Comparison of ENCODE assay signal across 15 cellular contexts in the genomic region with DNA sequence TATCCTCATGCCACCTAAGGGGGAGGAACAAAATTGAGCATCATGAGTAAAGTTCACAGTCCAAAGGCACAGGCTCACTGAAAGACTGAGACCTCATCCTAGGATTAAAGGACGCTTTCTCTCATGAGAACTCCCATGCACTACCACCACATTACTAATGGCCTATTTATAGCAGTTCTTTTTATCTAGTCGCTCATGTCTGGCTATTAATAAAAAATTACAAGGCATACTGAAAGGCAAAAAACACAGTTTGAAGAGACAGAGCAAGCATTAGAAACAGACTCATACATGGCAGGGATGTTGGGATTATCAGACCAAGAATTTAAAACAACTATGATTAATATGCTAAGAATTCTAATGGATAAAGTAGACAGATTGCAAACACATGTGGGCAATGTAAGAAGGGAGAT.
"Had no signal": no experiment of that assay in that cellular context is flagged by ENCODE, and none has a peak within 500 bp of the region (broad histone marks: within the 10 kb centered on the region; RNA-seq: fewer than 3 reads in every experiment).

No MANE protein-coding gene starts in this region.

- H3K4me1 ChIP-seq: neural progenitor cell, pancreas, tibial nerve had no signal

- H3K4me2 ChIP-seq: neural progenitor cell had no signal

- H3K27me3 Mint-ChIP-seq: activated naive CD8-positive, alpha-beta T cell treated with anti-CD3 and anti-CD28 coated beads, Interleukin-2, amount 50 U/mL, for 24 hours had no signal

- DNase-seq: activated CD4-positive, alpha-beta T cell treated with anti-CD3 and anti-CD28 coated beads, Interleukin-2, amount 10 ng/mL, durations not matched to agents 24 days and 14 days; activated naive CD4-positive, alpha-beta T cell treated with Interleukin-2 at 50 U/mL for 16 hours; activated naive CD8-positive, alpha-beta T cell treated with anti-CD3 and anti-CD28 coated beads, Interleukin-2, amount 50 U/mL, for 24 hours; effector memory CD4-positive, alpha-beta T cell; left ventricle myocardium inferior; pancreas; retina had no signal

- H3K9ac ChIP-seq: neural progenitor cell had no signal

- H3K36me3 ChIP-seq: neural progenitor cell, pancreas, tibial nerve had no signal

- ATAC-seq: activated naive CD8-positive, alpha-beta T cell treated with anti-CD3 and anti-CD28 coated beads, Interleukin-2, amount 50 U/mL, for 24 hours; pancreas; WTC11 had no signal

- H3K27ac Mint-ChIP-seq: activated CD4-positive, alpha-beta T cell treated with anti-CD3 and anti-CD28 coated beads, Interleukin-2, amount 10 ng/mL, durations not matched to agents 24 days and 14 days; activated naive CD8-positive, alpha-beta T cell treated with anti-CD3 and anti-CD28 coated beads, Interleukin-2, amount 50 U/mL, for 24 hours; activated T-helper 1 cell treated with anti-CD3 and anti-CD28 coated beads, Interleukin-12 subunit alpha, Interleukin-12 subunit beta, Interleukin-2, Interleukin-4 antibody, amounts not matched to agents 30 ng/mL and 10 ng/mL and 1 ng/mL, durations not matched to agents 14 hours and 24 hours and 36 hours; mesothelial cell of epicardium; neural progenitor cell; T-helper 1 cell treated with Interleukin-12 subunit alpha and Interleukin-12 subunit beta and Interleukin-4 antibody, amounts not matched to agents 30 μg/mL and 1 μg/mL, for 36 hours; WTC11 had no signal

- H3K4me1 Mint-ChIP-seq: activated CD4-positive, alpha-beta T cell treated with anti-CD3 and anti-CD28 coated beads, Interleukin-2, amount 10 ng/mL, durations not matched to agents 24 days and 14 days; activated naive CD8-positive, alpha-beta T cell treated with anti-CD3 and anti-CD28 coated beads, Interleukin-2, amount 50 U/mL, for 24 hours; mesothelial cell of epicardium; neural progenitor cell; WTC11 had no signal

- H3K27me3 ChIP-seq: neural progenitor cell, pancreas, tibial nerve had no signal

- H3K36me3 Mint-ChIP-seq: neural progenitor cell, WTC11 had no signal

- H3K9me3 ChIP-seq: pancreas had no signal

- H3K4me3 ChIP-seq: left ventricle myocardium inferior, neural progenitor cell, pancreas, skin epidermis, tibial nerve had no signal

- H3K4me3 Mint-ChIP-seq: activated CD4-positive, alpha-beta T cell treated with anti-CD3 and anti-CD28 coated beads, Interleukin-2, amount 10 ng/mL, durations not matched to agents 24 days and 14 days; activated naive CD8-positive, alpha-beta T cell treated with anti-CD3 and anti-CD28 coated beads, Interleukin-2, amount 50 U/mL, for 24 hours; activated T-helper 1 cell treated with anti-CD3 and anti-CD28 coated beads, Interleukin-12 subunit alpha, Interleukin-12 subunit beta, Interleukin-2, Interleukin-4 antibody, amounts not matched to agents 30 ng/mL and 10 ng/mL and 1 ng/mL, durations not matched to agents 14 hours and 24 hours and 36 hours; mesothelial cell of epicardium; neural progenitor cell; T-helper 1 cell treated with Interleukin-12 subunit alpha and Interleukin-12 subunit beta and Interleukin-4 antibody, amounts not matched to agents 30 μg/mL and 1 μg/mL, for 36 hours; WTC11 had no signal

- H2AFZ ChIP-seq: neural progenitor cell had no signal

- FAIRE-seq: islet of Langerhans, pancreas had no signal

- H3K27ac ChIP-seq: left ventricle myocardium inferior, neural progenitor cell, pancreas, skin epidermis, tibial nerve had no signal
